In the genomic region with DNA sequence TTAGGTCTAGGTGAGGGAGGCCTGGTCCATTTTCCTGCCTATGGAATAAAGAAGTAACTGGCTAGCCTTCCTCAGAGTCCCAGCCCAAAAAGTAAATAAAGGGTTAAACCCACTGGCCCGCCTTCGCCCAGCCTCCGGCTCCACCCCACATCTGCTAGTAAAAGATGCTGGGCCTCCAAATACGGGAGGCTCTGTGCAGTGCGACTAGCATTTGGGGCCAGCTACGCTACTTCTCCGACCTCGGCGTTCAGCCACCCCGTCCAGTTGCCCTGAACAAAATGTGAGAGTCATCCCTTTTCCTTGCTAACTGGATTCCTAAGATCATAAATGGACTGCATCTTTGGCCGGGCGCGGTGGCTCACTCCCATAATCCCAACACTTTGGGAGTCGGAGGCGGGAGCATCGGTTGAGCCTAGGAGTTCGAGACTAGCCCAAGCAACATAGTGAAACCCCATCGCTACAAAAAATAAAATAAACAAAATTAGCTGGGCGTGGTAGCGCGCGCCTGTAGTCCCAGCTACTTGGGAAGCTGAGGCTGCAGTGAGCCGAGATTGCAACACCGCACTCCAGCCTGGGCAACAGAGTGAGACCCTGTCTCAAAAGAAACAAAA, we compare ENCODE assay signal across 8 cellular contexts. TPM values are rescaled to one million over a fixed set of nuclear protein-coding genes. Genes with fewer than 3 reads are reported as not detected.
DNase-seq lines count a peak whose midpoint lies in the region; ATAC-seq, FAIRE-seq and TF ChIP-seq lines count a peak whose summit lies in the region.

No MANE protein-coding gene starts in this region.

- CTCF ChIA-PET in AG04449 (lab: Yijun Ruan, JAX): interaction anchor here (1.0 to 6.7 kb wide), 21 partner anchors 7 to 615 kb away, joined by 3 to 66 read pairs (median 5); no protein-coding TSS in a partner anchor

- H3K4me1 Mint-ChIP-seq in astrocyte (ENCODE audit: low read depth, unreplicated experiment): peaks cover 2% of the 10 kb centered on the region

- no peak overlapping the region for H3K27ac Mint-ChIP-seq in astrocyte (ENCODE audit: unreplicated experiment)

- POLR2A ChIA-PET in AG04449 (lab: Yijun Ruan, JAX): interaction anchor here (1.6 kb wide), 1 partner anchor 158 kb away, joined by 3 read pairs; a partner anchor contains a TSS

- no peaks in the 10 kb centered on the region for H3K79me2 ChIP-seq in astrocyte (ENCODE audit: insufficient read depth, low read length)

- H3K27ac ChIP-seq in astrocyte (ENCODE audit: low read depth, low read length): no peak overlapping the region
- no peak overlapping the region for H3K27ac ChIP-seq in right cardiac atrium (ENCODE audit: low read length)
- peak overlapping the region; percentile 97 for H3K27ac ChIP-seq in rectal smooth muscle tissue (ENCODE audit: low read depth, low read length)

- H3K27me3 Mint-ChIP-seq in astrocyte (ENCODE audit: low read depth, unreplicated experiment): peaks cover 26% of the 10 kb centered on the region

- H3K9me3 ChIP-seq in astrocyte (ENCODE audit: insufficient read depth, low read depth, low read length) (no peaks in the 10 kb centered on the region), right cardiac atrium (ENCODE audit: control insufficient read depth, low read length) (no peaks in the 10 kb centered on the region)

- peak overlapping the region; percentile 91 for H3K4me2 ChIP-seq in astrocyte (ENCODE audit: low read length)

- FAIRE-seq in HTR-8/SVneo (lab: Jason Lieb, UNC): no peak
- FAIRE-seq in astrocyte (lab: Jason Lieb, UNC): no peak

- DNase-seq in AG04449 (ENCODE audit: low read depth, low spot score): no peak
- DNase-seq in HTR-8/SVneo (ENCODE audit: insufficient read length, low spot score): peak; percentile 81
- peak; percentile 47 for DNase-seq in astrocyte (ENCODE audit: low read depth)
- DNase-seq in right cardiac atrium: peak; percentile 74 to 90 (median 87)

- peaks cover 19% of the 10 kb centered on the region for H3K4me1 ChIP-seq in astrocyte (ENCODE audit: insufficient read depth, low read length)
- peaks cover 5% of the 10 kb centered on the region for H3K4me1 ChIP-seq in right cardiac atrium (ENCODE audit: control insufficient read depth, insufficient read depth, low read length)
- H3K4me1 ChIP-seq in rectal smooth muscle tissue (ENCODE audit: control insufficient read depth, insufficient read depth, low read length): peaks cover 5% of the 10 kb centered on the region

- no peak for TF ChIP-seq CTCF in AG04449 (IDR thresholded peaks at IDR 0.05; ENCODE audit: insufficient read depth, low read length, missing control alignments)
- TF ChIP-seq CTCF in astrocyte (IDR thresholded peaks at IDR 0.05; ENCODE audit: insufficient read depth, low read depth, low read length): no peak

- H3K4me3 ChIP-seq in AG04449 (ENCODE audit: low read depth, low read length): peak overlapping the region; percentile 74
- no peak overlapping the region for H3K4me3 ChIP-seq in astrocyte (ENCODE audit: insufficient read depth, low read depth, low read length)
- peak overlapping the region; percentile 74 for H3K4me3 ChIP-seq in right cardiac atrium (ENCODE audit: low read length)
- H3K4me3 ChIP-seq in rectal smooth muscle tissue (ENCODE audit: low read length): peak overlapping the region; percentile 71

- H3K27me3 ChIP-seq in astrocyte (ENCODE audit: insufficient read depth, low read length) (peaks cover 27% of the 10 kb centered on the region), right cardiac atrium (ENCODE audit: control insufficient read depth, insufficient read depth) (no peaks in the 10 kb centered on the region), rectal smooth muscle tissue (ENCODE audit: control insufficient read depth, insufficient read depth, low read length) (peaks cover 8% of the 10 kb centered on the region)

- H3K9me3 Mint-ChIP-seq in astrocyte (ENCODE audit: unreplicated experiment): no peaks in the 10 kb centered on the region

- H3K9ac ChIP-seq in astrocyte (ENCODE audit: low read length) (no peak overlapping the region), rectal smooth muscle tissue (ENCODE audit: low read length) (no peak overlapping the region)

- peak overlapping the region; percentile 84 for H3K4me3 Mint-ChIP-seq in astrocyte (ENCODE audit: unreplicated experiment)

- WGBS in right cardiac atrium: 21% methylated on average over 24 of the region's 24 CpGs

- ATAC-seq in SK-N-SH treated with all-trans-retinoic acid at 6 μM for 48 hours: peak; percentile 67
- peak; percentile 72 to 76 for ATAC-seq in right cardiac atrium
- ATAC-seq in GM21367 (IDR thresholded peaks at IDR 0.05; ENCODE audit: unreplicated experiment): no peak
- no peak for ATAC-seq in GM18907 (IDR thresholded peaks at IDR 0.05; ENCODE audit: unreplicated experiment)

- H4K20me1 ChIP-seq in astrocyte (ENCODE audit: insufficient read depth, low read length): no peaks in the 10 kb centered on the region

- H2AFZ ChIP-seq in astrocyte (ENCODE audit: low read depth, low read length): peak overlapping the region; percentile 96

- intact Hi-C loops in right cardiac atrium (cut with DNase I): no loop called here

- H3K36me3 ChIP-seq in astrocyte (ENCODE audit: insufficient read depth, low read length) (no peaks in the 10 kb centered on the region), rectal smooth muscle tissue (ENCODE audit: control insufficient read depth, insufficient read depth, low read length) (no peaks in the 10 kb centered on the region)

- H3K36me3 Mint-ChIP-seq in astrocyte (ENCODE audit: low read depth, unreplicated experiment): peaks cover 6% of the 10 kb centered on the region

TF ChIP-seq in SK-N-SH treated with all-trans-retinoic acid at 6 μM for 48 hours, 23 proteins besides CTCF, POLR2A, EP300 and RAD21:
- TF ChIP-seq ZFP3 (CRISPR knock-in tag; IDR thresholded peaks at IDR 0.05) (no peak), TCF4 (CRISPR knock-in tag; IDR thresholded peaks at IDR 0.05; ENCODE audit: borderline replicate concordance) (peak; percentile 16; the same call in 1 of the 2 replicates), ZNF70 (CRISPR knock-in tag; IDR thresholded peaks at IDR 0.05) (peak; percentile 63; the same call in 1 of the 2 replicates), ZNF8 (CRISPR knock-in tag; IDR thresholded peaks at IDR 0.05) (no peak)

RNA-seq across cellular contexts. Expression of a gene that starts 0.9 kb away (rescaled TPM):
- total RNA-seq in astrocyte: 7.6 and 8.0 TPM in 2 replicates
- 10 to 100 TPM in 3 of 4 donors, 1 to 10 TPM in 1; 8.7 to 20.7 (median 15.9) TPM for total RNA-seq in right cardiac atrium
- 8.8 TPM for polyA plus RNA-seq in right cardiac atrium

RNA-seq across cellular contexts. Expression of a gene that starts 34.1 kb away (rescaled TPM):
- not detected in 2 replicates for total RNA-seq in astrocyte
- not detected for total RNA-seq in right cardiac atrium
- not detected for polyA plus RNA-seq in right cardiac atrium

RNA-seq across cellular contexts. Expression of a gene that starts 45.5 kb away (rescaled TPM):
- total RNA-seq in astrocyte (not detected in 2 replicates), right cardiac atrium (not detected)
- not detected for polyA plus RNA-seq in right cardiac atrium

Comparison
In these comparisons a context has a peak if more than half of its experiments do, and no peak if none do; other contexts are left out.
1. ATAC-seq: peak in SK-N-SH treated with all-trans-retinoic acid at 6 μM for 48 hours (single experiment) and right cardiac atrium (2 of 2); none in GM21367 (single experiment) and GM18907 (single experiment).